Comparison of ENCODE assay signal across 12 cellular contexts in genomic region chr10:32889631-32890212, GRCh38.
"Had no signal": no experiment of that assay in that cellular context is flagged by ENCODE, and none has a peak within 500 bp of the region (broad histone marks: within the 10 kb centered on the region; RNA-seq: fewer than 3 reads in every experiment).

No MANE protein-coding gene starts in this region.

- H3K27me3 ChIP-seq: right atrium auricular region, tibial nerve had no signal

- H3K4me3 Mint-ChIP-seq: activated naive CD8-positive, alpha-beta T cell; activated T-cell treated with anti-CD3 and anti-CD28 coated beads, Interleukin-2, amount 50 U/mL, for 4 hours had no signal

- H3K9me3 ChIP-seq: lower lobe of right lung, right atrium auricular region, tibial nerve had no signal

- H3K4me3 ChIP-seq: lower lobe of right lung, right atrium auricular region, smooth muscle cell, tibial nerve had no signal

- H3K4me2 ChIP-seq: smooth muscle cell had no signal

- H3K27ac Mint-ChIP-seq: activated naive CD8-positive, alpha-beta T cell had no signal

- H3K27me3 Mint-ChIP-seq: activated naive CD8-positive, alpha-beta T cell had no signal

- H3K36me3 ChIP-seq: lower lobe of right lung, right atrium auricular region, tibial nerve had no signal

- H3K36me3 Mint-ChIP-seq: activated naive CD8-positive, alpha-beta T cell had no signal

- DNase-seq: activated CD4-positive, alpha-beta T cell treated with anti-CD3 and anti-CD28 coated beads, Interleukin-2, amount 50 U/mL, for 4 hours; activated gamma-delta T cell; activated T-cell treated with anti-CD3 and anti-CD28 coated beads, Interleukin-2, amount 50 U/mL, for 4 hours; anterior cingulate cortex; hypothalamus; lower lobe of right lung; midbrain had no signal

- H3K9me3 Mint-ChIP-seq: activated T-cell treated with anti-CD3 and anti-CD28 coated beads, Interleukin-2, amount 50 U/mL, for 4 hours had no signal

- H3K27ac ChIP-seq: lower lobe of right lung, right atrium auricular region, tibial nerve had no signal

- ATAC-seq: activated T-cell treated with anti-CD3 and anti-CD28 coated beads, Interleukin-2, amount 50 U/mL, for 4 hours; esophagus mucosa; lower lobe of right lung had no signal

- H3K4me1 ChIP-seq: lower lobe of right lung, right atrium auricular region, tibial nerve had no signal
